1 cellular context compared by ENCODE assay signal in the genomic region with DNA sequence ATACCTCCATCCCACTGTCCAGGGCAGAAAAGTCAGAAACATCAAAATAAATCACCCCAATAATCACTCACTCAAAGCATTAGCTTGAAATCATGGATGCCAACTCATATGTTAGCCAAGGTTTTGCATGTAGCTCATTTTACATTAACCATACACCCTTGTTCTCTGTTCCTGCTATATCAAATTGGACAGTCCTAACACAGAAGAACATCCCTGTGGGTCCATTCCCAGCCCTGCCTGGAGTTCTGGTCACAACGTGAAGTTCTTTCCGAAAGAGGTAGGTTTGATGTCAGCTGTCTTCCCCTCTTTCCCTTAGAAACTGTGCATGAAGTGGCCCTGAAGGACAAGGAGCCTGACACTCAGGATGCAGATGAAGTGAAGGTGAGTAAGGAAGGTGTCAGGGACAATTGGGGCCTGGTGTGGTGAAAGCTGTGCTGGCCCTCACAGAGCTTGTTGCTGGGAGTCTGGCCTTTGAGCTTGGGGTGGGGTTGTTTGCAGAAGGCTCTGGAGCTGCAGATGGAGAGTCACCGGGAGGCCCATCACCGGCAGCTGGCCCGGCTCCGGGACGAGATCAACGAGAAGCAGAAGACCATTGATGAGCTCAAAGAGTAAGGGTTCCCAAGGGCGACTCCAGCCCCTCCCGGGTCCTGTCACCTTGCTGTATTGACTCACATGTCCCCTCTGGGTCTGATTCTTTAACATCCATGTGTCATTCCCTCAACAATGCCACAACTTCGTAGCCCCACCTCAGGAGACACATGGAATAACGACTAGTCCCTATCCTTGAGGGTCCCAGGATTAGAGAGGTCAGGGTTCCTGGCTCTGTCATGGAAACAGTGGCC.
TF ChIP-seq lines count a peak whose summit lies in the region.

No MANE protein-coding gene starts in this region.

TF ChIP-seq in HepG2, 621 proteins besides CTCF, POLR2A, EP300 and RAD21 (continued from another document and continues in another):
- TF ChIP-seq, protein P1, sequence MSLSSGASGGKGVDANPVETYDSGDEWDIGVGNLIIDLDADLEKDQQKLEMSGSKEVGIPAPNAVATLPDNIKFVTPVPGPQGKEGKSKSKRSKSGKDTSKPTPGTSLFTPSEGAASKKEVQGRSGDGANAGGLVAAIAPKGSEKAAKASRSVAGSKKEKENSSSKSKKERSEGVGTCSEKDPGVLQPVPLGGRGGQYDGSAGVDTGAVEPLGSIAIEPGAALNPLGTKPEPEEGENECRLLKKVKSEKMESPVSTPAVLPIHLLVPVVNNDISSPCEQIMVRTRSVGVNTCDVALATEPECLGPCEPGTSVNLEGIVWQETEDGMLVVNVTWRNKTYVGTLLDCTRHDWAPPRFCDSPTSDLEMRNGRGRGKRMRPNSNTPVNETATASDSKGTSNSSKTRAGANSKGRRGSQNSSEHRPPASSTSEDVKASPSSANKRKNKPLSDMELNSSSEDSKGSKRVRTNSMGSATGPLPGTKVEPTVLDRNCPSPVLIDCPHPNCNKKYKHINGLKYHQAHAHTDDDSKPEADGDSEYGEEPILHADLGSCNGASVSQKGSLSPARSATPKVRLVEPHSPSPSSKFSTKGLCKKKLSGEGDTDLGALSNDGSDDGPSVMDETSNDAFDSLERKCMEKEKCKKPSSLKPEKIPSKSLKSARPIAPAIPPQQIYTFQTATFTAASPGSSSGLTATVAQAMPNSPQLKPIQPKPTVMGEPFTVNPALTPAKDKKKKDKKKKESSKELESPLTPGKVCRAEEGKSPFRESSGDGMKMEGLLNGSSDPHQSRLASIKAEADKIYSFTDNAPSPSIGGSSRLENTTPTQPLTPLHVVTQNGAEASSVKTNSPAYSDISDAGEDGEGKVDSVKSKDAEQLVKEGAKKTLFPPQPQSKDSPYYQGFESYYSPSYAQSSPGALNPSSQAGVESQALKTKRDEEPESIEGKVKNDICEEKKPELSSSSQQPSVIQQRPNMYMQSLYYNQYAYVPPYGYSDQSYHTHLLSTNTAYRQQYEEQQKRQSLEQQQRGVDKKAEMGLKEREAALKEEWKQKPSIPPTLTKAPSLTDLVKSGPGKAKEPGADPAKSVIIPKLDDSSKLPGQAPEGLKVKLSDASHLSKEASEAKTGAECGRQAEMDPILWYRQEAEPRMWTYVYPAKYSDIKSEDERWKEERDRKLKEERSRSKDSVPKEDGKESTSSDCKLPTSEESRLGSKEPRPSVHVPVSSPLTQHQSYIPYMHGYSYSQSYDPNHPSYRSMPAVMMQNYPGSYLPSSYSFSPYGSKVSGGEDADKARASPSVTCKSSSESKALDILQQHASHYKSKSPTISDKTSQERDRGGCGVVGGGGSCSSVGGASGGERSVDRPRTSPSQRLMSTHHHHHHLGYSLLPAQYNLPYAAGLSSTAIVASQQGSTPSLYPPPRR (CRISPR knock-in tag; IDR thresholded peaks at IDR 0.05; ENCODE audit: borderline replicate concordance): peak; percentile 16; the same call in 1 of the 2 replicates
- no peak for TF ChIP-seq KLF15 (CRISPR knock-in tag; IDR thresholded peaks at IDR 0.05; ENCODE audit: borderline replicate concordance)
- TF ChIP-seq REPIN1 (CRISPR knock-in tag; IDR thresholded peaks at IDR 0.05; ENCODE audit: borderline replicate concordance, low read depth): peak; percentile 66; the same call in 1 of the 2 replicates
- no peak for TF ChIP-seq ZNF512 (CRISPR knock-in tag; IDR thresholded peaks at IDR 0.05)
- TF ChIP-seq, protein P2, sequence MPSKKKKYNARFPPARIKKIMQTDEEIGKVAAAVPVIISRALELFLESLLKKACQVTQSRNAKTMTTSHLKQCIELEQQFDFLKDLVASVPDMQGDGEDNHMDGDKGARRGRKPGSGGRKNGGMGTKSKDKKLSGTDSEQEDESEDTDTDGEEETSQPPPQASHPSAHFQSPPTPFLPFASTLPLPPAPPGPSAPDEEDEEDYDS (CRISPR knock-in tag; IDR thresholded peaks at IDR 0.05): peak; percentile 66
- TF ChIP-seq ZNF143 (CRISPR knock-in tag; IDR thresholded peaks at IDR 0.05): peak; percentile 53; the same call in 1 of the 2 replicates
- TF ChIP-seq, protein P3, sequence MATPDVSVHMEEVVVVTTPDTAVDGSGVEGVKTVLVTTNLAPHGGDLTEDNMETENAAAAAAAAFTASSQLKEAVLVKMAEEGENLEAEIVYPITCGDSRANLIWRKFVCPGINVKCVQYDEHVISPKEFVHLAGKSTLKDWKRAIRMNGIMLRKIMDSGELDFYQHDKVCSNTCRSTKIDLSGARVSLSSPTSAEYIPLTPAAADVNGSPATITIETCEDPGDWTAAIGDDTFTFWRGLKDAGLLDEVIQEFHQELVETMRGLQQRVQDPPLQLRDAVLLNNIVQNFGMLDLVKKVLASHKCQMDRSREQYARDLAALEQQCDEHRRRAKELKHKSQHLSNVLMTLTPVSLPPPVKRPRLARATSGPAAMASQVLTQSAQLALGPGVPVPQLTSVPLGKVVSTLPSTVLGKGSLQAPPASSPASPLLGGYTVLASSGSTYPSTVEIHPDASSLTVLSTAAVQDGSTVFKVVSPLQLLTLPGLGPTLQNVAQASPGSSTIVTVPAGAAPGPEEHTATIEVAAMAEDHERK (CRISPR knock-in tag; IDR thresholded peaks at IDR 0.05; ENCODE audit: low read depth): no peak
- peak; percentile 67 for TF ChIP-seq POGZ (CRISPR knock-in tag; IDR thresholded peaks at IDR 0.05)
- peak; percentile 53; the same call in 1 of the 2 replicates for TF ChIP-seq ZBTB43 (CRISPR knock-in tag; conservative IDR thresholded peaks at IDR 0.05)
- peak; percentile 66; the same call in 1 of the 2 replicates for TF ChIP-seq HOXA5 (CRISPR knock-in tag; IDR thresholded peaks at IDR 0.05)
- 0 out of 2 replicates have a peak, but pooled peaks have one; percentile 10 for TF ChIP-seq ATF6 (CRISPR knock-in tag; conservative IDR thresholded peaks at IDR 0.05)
- TF ChIP-seq REL (CRISPR knock-in tag; conservative IDR thresholded peaks at IDR 0.05): no peak
- TF ChIP-seq SALL2 (CRISPR knock-in tag; IDR thresholded peaks at IDR 0.05): 0 out of 2 replicates have a peak, but pooled peaks have one; percentile 18
- TF ChIP-seq NPAS2 (CRISPR knock-in tag; IDR thresholded peaks at IDR 0.05; ENCODE audit: borderline replicate concordance): no peak
- TF ChIP-seq MYNN (CRISPR knock-in tag; IDR thresholded peaks at IDR 0.05; ENCODE audit: low read depth): no peak
- TF ChIP-seq ELF3 (CRISPR knock-in tag; IDR thresholded peaks at IDR 0.05): 0 out of 2 replicates have a peak, but pooled peaks have one; percentile 19
- TF ChIP-seq TRIM22 (IDR thresholded peaks at IDR 0.05): no peak
- peak; percentile 37; the same call in 1 of the 2 replicates for TF ChIP-seq CREM (IDR thresholded peaks at IDR 0.05)
- no peak for TF ChIP-seq CREM (CRISPR knock-in tag; IDR thresholded peaks at IDR 0.05)
- TF ChIP-seq CREB3 (CRISPR knock-in tag; IDR thresholded peaks at IDR 0.05): no peak
- no peak for TF ChIP-seq ZNF660 (CRISPR knock-in tag; IDR thresholded peaks at IDR 0.05; ENCODE audit: borderline replicate concordance, low read depth)
- TF ChIP-seq HBP1 (CRISPR knock-in tag; IDR thresholded peaks at IDR 0.05; ENCODE audit: low read depth): no peak
- no peak for TF ChIP-seq NFIB (CRISPR knock-in tag; IDR thresholded peaks at IDR 0.05; ENCODE audit: borderline replicate concordance)
- no peak for TF ChIP-seq MAFF (IDR thresholded peaks at IDR 0.05; ENCODE audit: low read depth, low read length)
- TF ChIP-seq POLR2G (IDR thresholded peaks at IDR 0.05; ENCODE audit: low read depth, low read length): peak; percentile 68
- no peak for TF ChIP-seq SOX13 (IDR thresholded peaks at IDR 0.05)
- TF ChIP-seq SOX13 (CRISPR knock-in tag; conservative IDR thresholded peaks at IDR 0.05 in 1 of 2, IDR thresholded peaks at IDR 0.05 in 1 of 2): peak in 1 of 2 experiments; percentile 62; a peak in 2 of 4 replicates
- TF ChIP-seq CAMTA2 (CRISPR knock-in tag; IDR thresholded peaks at IDR 0.05; ENCODE audit: borderline replicate concordance): no peak
- TF ChIP-seq, protein P4, sequence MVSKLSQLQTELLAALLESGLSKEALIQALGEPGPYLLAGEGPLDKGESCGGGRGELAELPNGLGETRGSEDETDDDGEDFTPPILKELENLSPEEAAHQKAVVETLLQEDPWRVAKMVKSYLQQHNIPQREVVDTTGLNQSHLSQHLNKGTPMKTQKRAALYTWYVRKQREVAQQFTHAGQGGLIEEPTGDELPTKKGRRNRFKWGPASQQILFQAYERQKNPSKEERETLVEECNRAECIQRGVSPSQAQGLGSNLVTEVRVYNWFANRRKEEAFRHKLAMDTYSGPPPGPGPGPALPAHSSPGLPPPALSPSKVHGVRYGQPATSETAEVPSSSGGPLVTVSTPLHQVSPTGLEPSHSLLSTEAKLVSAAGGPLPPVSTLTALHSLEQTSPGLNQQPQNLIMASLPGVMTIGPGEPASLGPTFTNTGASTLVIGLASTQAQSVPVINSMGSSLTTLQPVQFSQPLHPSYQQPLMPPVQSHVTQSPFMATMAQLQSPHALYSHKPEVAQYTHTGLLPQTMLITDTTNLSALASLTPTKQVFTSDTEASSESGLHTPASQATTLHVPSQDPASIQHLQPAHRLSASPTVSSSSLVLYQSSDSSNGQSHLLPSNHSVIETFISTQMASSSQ (IDR thresholded peaks at IDR 0.05; ENCODE audit: low read depth): no peak
- TF ChIP-seq, protein P4 (CRISPR knock-in tag; IDR thresholded peaks at IDR 0.05; ENCODE audit: borderline replicate concordance): no peak
- TF ChIP-seq MXI1 (IDR thresholded peaks at IDR 0.05; ENCODE audit: borderline replicate concordance, low read depth, low read length): peak; percentile 53; the same call in 1 of the 3 replicates
